8 cellular contexts compared by ENCODE assay signal in the genomic region with DNA sequence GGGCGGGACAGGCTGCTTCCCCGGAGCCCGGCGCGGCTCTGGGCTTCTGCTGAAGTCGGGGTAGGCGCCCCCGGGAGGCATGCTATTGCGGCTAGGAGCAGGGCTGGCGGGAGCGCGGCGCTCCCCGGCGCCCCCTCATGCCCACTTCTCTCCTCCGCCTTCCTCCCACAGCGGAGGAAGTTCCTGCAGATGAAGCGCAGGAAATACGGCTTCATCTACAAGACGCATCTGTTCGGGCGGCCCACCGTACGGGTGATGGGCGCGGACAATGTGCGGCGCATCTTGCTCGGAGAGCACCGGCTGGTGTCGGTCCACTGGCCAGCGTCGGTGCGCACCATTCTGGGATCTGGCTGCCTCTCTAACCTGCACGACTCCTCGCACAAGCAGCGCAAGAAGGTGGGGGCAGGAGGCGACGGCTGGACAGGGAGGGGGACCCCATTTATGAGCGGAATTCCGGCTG. TPM values are rescaled to one million over a fixed set of nuclear protein-coding genes. Genes with fewer than 3 reads are reported as not detected.
DNase-seq lines count a peak whose midpoint lies in the region; ATAC-seq, FAIRE-seq and TF ChIP-seq lines count a peak whose summit lies in the region.

No MANE protein-coding gene starts in this region.

- POLR2A ChIA-PET in K562 (lab: Yijun Ruan, JAX) = no interaction called here

- H4K20me1 ChIP-seq in K562 (replicated peaks; ENCODE audit: control insufficient read depth, insufficient read depth, low read length) = no peaks in the 10 kb centered on the region

- peaks cover 33 to 56% of the 10 kb centered on the region in 2 experiments; a peak in 4 of 5 replicates for H3K4me1 ChIP-seq in K562 (replicated peaks in 1 of 2; ENCODE audit: control insufficient read depth in 2 of 2, insufficient read depth in 2 of 2, low read length in 2 of 2)

- no peaks in the 10 kb centered on the region for H3K79me2 ChIP-seq in K562 (ENCODE audit: control insufficient read depth, insufficient read depth, low read length)

- peaks cover 84% of the 10 kb centered on the region for H3K27me3 Mint-ChIP-seq in nephron progenitor cell (ENCODE audit: low read depth, poor library complexity)

- CTCF ChIA-PET in K562 (lab: Yijun Ruan, JAX; ENCODE audit: low intra/inter-chr PET ratio) = interaction anchor here (1.0 kb wide), 1 partner anchor 215 kb away, joined by 3 read pairs; no protein-coding TSS in a partner anchor

- WGBS in K562 (ENCODE audit: insufficient coverage, low coverage, missing lambda C conversion rate) = 94% methylated on average over 3 of the region's 41 CpGs

- H3K4me1 Mint-ChIP-seq in nephron progenitor cell = peaks cover 70% of the 10 kb centered on the region

- peak overlapping the region; percentile 90 for H3K4me3 Mint-ChIP-seq in nephron progenitor cell

- in situ Hi-C loops in K562 (cut with MboI) = no loop called here

- peak overlapping the region; percentile 40; the same call in 1 of the 2 replicates for H3K4me3 ChIP-seq in K562

- no TSS peak for BruUV-seq in K562 (replicated peaks; lab: Mats Ljungman, UMichigan)

- H3K9me3 ChIP-seq in K562 (replicated peaks; ENCODE audit: control insufficient read depth, insufficient read depth, low read depth, low read length) = peaks cover 2% of the 10 kb centered on the region; the same call in 1 of the 2 replicates

- no peak overlapping the region; the same call in 1 of the 2 replicates for H2AFZ ChIP-seq in K562 (ENCODE audit: low read depth, low read length)

- intact Hi-C loops in K562 (cut with micrococcal nuclease) = loop anchor here (10.0 kb wide), 1 partner anchor 479 kb away; a partner anchor contains a TSS

- FAIRE-seq in K562 (lab: Jason Lieb, UNC) = no peak

- no peaks in the 10 kb centered on the region for H3K9me3 Mint-ChIP-seq in nephron progenitor cell

- TF ChIP-seq EP300 in K562 (IDR thresholded peaks at IDR 0.05; ENCODE audit: low read length) = no peak

- ATAC-seq in K562 (no peak), HG03571 (IDR thresholded peaks at IDR 0.05; ENCODE audit: unreplicated experiment) (no peak)

- no peaks in the 10 kb centered on the region for H3K36me3 ChIP-seq in K562 (ENCODE audit: control insufficient read depth, insufficient read depth, low read length)

- peak in 1 of 3 experiments; percentile 34; a peak in 2 of 6 replicates for TF ChIP-seq CTCF in K562 (IDR thresholded peaks at IDR 0.05 in 2 of 3, conservative IDR thresholded peaks at IDR 0.05 in 1 of 3; ENCODE audit: insufficient read depth in 2 of 3, low read depth in 1 of 3, low read length in 3 of 3)
- no peak for TF ChIP-seq CTCF in nephron progenitor cell (IDR thresholded peaks at IDR 0.05)

- H3K27ac ChIP-seq in K562 (ENCODE audit: extremely low read depth, low read depth, low read length) = no peak overlapping the region

- peak; percentile 44 for DNase-seq in EL
- peak; percentile 67 for DNase-seq in LoVo (ENCODE audit: low spot score)
- DNase-seq in K562 (ENCODE audit: extremely low read depth in 1 of 4, low spot score in 3 of 4) = peak in 2 of 4 experiments; percentile 33 to 42
- peak; percentile 53 for DNase-seq in nephron progenitor cell
- DNase-seq in NCI-H128 (lab: John Stamatoyannopoulos, UW; ENCODE audit: unreplicated experiment) = no peak
- DNase-seq in activated CD4-positive, alpha-beta T cell treated with anti-CD3 and anti-CD28 coated beads for 48 hours = no peak
- DNase-seq in stimulated activated CD4-positive, alpha-beta T cell treated with anti-CD3 and anti-CD28 coated beads, Interleukin-1b, Interleukin-23, amount 100 ng/mL, for 48 hours = no peak

- H3K36me3 Mint-ChIP-seq in nephron progenitor cell (ENCODE audit: low read depth) = no peaks in the 10 kb centered on the region

- no peak overlapping the region for H3K27ac Mint-ChIP-seq in nephron progenitor cell

- H3K27me3 ChIP-seq in K562 (ENCODE audit: control insufficient read depth in 2 of 2, insufficient read depth in 2 of 2, low read length in 2 of 2) = no peaks in the 10 kb centered on the region

- H3K9ac ChIP-seq in K562 (ENCODE audit: insufficient read depth in 1 of 2, low read depth in 2 of 2, low read length in 2 of 2) = peak overlapping the region in 1 of 2 experiments; percentile 88; a peak in 1 of 4 replicates

- no peak for TF ChIP-seq RAD21 in K562 (CRISPR knock-in tag; conservative IDR thresholded peaks at IDR 0.05 in 1 of 2, IDR thresholded peaks at IDR 0.05 in 1 of 2)

- H3K9me1 ChIP-seq in K562 (ENCODE audit: control insufficient read depth, insufficient read depth, low read length) = no peaks in the 10 kb centered on the region

- no peak for TF ChIP-seq POLR2A in K562 (conservative IDR thresholded peaks at IDR 0.05)

- peak overlapping the region; percentile 75; the same call in 1 of the 2 replicates for H3K4me2 ChIP-seq in K562 (ENCODE audit: insufficient read depth, low read length)

TF ChIP-seq in K562, 482 proteins besides CTCF, POLR2A, EP300 and RAD21:
- TF ChIP-seq RBFOX2 (IDR thresholded peaks at IDR 0.05; ENCODE audit: low read depth, low read length) = no peak
- TF ChIP-seq, protein P1, sequence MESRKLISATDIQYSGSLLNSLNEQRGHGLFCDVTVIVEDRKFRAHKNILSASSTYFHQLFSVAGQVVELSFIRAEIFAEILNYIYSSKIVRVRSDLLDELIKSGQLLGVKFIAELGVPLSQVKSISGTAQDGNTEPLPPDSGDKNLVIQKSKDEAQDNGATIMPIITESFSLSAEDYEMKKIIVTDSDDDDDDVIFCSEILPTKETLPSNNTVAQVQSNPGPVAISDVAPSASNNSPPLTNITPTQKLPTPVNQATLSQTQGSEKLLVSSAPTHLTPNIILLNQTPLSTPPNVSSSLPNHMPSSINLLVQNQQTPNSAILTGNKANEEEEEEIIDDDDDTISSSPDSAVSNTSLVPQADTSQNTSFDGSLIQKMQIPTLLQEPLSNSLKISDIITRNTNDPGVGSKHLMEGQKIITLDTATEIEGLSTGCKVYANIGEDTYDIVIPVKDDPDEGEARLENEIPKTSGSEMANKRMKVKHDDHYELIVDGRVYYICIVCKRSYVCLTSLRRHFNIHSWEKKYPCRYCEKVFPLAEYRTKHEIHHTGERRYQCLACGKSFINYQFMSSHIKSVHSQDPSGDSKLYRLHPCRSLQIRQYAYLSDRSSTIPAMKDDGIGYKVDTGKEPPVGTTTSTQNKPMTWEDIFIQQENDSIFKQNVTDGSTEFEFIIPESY (CRISPR knock-in tag; IDR thresholded peaks at IDR 0.05) = peak; percentile 97

RNA-seq across cellular contexts. Expression of a gene that starts 0.5 kb away (rescaled TPM):
- 5.2 and 7.0 TPM in 2 replicates for total RNA-seq in K562 (2011; cell fraction: chromatin; rRNA removed; ENCODE audit: low replicate concordance)
- 4.5 and 10.0 TPM in 2 replicates for total RNA-seq in K562 (2011; cell fraction: nucleolus; rRNA removed)
- 2.8 and 5.3 TPM in 2 replicates for total RNA-seq in K562 (2011; cell fraction: nucleoplasm; rRNA removed)
- total RNA-seq in K562 (2014; rRNA removed) (1.4 and 1.6 TPM in 2 replicates), K562 (2014; rRNA removed; fragmentation: Illumina TruSeq; extraction: Trizol) (1.2 and 1.4 TPM in 2 replicates), K562 (2015; rRNA removed; fragmentation: Illumina TruSeq; extraction: Trizol) (5.0 and 5.2 TPM in 2 replicates), K562 (2021) (1.6 and 2.5 TPM in 2 replicates)
- polyA plus RNA-seq in K562 (2011; rRNA removed) (4.0 and 5.1 TPM in 2 replicates), K562 (2014; fragmentation: Illumina TruSeq; extraction: Trizol) (0.54 and 1.5 TPM in 2 replicates), K562 (2014; fragmentation: Nextera tagmentation; extraction: Ambion mirVana) (under 1 TPM; 0.11 to 0.38 TPM), K562 (2014; rRNA removed) (1.6 TPM in 2 replicates)
- 2.3 and 5.8 TPM in 2 replicates for polyA plus RNA-seq in K562 (2011; cell fraction: cytosol; rRNA removed)
- polyA plus RNA-seq in K562 (2011; cell fraction: nucleus; rRNA removed) = 10.4 and 19.4 TPM in 2 replicates
- polyA plus RNA-seq in K562 (2012) = 2.4 and 3.1 TPM in 2 replicates
- polyA minus RNA-seq in K562 (2011; rRNA and poly(A)+ RNA removed) = 0.98 and 1.4 TPM in 2 replicates
- polyA minus RNA-seq in K562 (2011; cell fraction: cytosol; rRNA and poly(A)+ RNA removed) = 0.86 and 1.3 TPM in 2 replicates
- polyA minus RNA-seq in K562 (2011; cell fraction: nucleus; rRNA and poly(A)+ RNA removed) = 3.7 and 4.4 TPM in 2 replicates

RNA-seq across cellular contexts. Expression of a gene that starts 13.6 kb away (rescaled TPM):
- total RNA-seq in K562 (2011; cell fraction: chromatin; rRNA removed; ENCODE audit: low replicate concordance) = 0.72 and 1.5 TPM in 2 replicates
- total RNA-seq in K562 (2011; cell fraction: nucleolus; rRNA removed) = 0.26 and 0.83 TPM in 2 replicates
- total RNA-seq in K562 (2011; cell fraction: nucleoplasm; rRNA removed) = 0.59 and 0.84 TPM in 2 replicates
- 0.08 and 0.09 TPM in 2 replicates for total RNA-seq in K562 (2014; rRNA removed)
- total RNA-seq in K562 (2014; rRNA removed; fragmentation: Illumina TruSeq; extraction: Trizol) = not detected in 2 replicates
- 0.07 and 0.08 TPM in 2 replicates for total RNA-seq in K562 (2015; rRNA removed; fragmentation: Illumina TruSeq; extraction: Trizol)
- 0.07 and 0.16 TPM in 2 replicates for total RNA-seq in K562 (2021)
- polyA plus RNA-seq in K562 (2011; rRNA removed) = not detected in 2 replicates
- polyA plus RNA-seq in K562 (2011; cell fraction: cytosol; rRNA removed) = not detected in 2 replicates
- polyA plus RNA-seq in K562 (2011; cell fraction: nucleus; rRNA removed) = 0.08 and 0.13 TPM in 2 replicates
- polyA plus RNA-seq in K562 (2012) = 0.04 TPM in 1 of 2 replicates, not detected in the other
- polyA plus RNA-seq in K562 (2014; fragmentation: Illumina TruSeq; extraction: Trizol) = not detected in 2 replicates
- polyA plus RNA-seq in K562 (2014; fragmentation: Nextera tagmentation; extraction: Ambion mirVana) = not detected
- polyA plus RNA-seq in K562 (2014; rRNA removed) = not detected in 2 replicates
- polyA minus RNA-seq in K562 (2011; rRNA and poly(A)+ RNA removed) = 0.04 and 0.06 TPM in 2 replicates
- polyA minus RNA-seq in K562 (2011; cell fraction: cytosol; rRNA and poly(A)+ RNA removed) = not detected in 2 replicates
- polyA minus RNA-seq in K562 (2011; cell fraction: nucleus; rRNA and poly(A)+ RNA removed) = 0.67 and 1.00 TPM in 2 replicates

Comparison
In these comparisons a context has a peak if more than half of its experiments do, and no peak if none do; other contexts are left out.
1. DNase-seq: peak in EL (single experiment), LoVo (single experiment) and nephron progenitor cell (single experiment); none in NCI-H128 (single experiment), activated CD4-positive, alpha-beta T cell treated with anti-CD3 and anti-CD28 coated beads for 48 hours (single experiment) and stimulated activated CD4-positive, alpha-beta T cell treated with anti-CD3 and anti-CD28 coated beads, Interleukin-1b, Interleukin-23, amount 100 ng/mL, for 48 hours (single experiment).